8 cellular contexts compared by ENCODE assay signal in the genomic region with DNA sequence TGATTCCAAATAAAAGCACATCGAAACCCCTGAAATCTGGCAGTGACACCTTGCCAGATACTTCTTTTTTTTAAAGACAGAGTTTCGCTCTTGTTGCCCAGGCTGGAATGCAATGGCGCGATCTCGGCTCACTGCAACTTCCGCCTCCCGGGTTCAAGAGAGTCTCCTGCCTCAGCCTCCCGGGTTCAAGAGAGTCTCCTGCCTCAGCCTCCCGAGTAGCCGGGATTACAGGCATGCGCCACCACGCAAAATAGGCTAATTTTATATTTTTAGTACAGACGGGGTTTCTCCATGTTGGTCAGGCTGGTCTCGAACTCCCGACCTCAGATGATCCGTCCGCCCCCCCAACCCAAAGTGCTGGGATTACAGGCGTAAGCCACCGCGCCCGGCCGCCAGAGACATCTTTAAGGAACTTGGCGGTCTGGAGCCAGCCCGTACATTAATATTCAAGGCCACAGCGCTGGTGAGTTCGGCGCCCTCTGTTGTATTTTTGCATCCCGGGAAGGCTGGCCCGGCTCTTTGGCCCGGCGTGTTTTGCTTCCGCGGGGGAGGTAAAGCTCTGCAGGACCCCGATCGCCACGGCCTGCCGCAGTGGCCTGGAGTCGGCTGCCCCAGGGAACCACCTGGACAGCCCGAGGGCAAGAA. TPM values are rescaled to one million over a fixed set of nuclear protein-coding genes. Genes with fewer than 3 reads are reported as not detected.
DNase-seq lines count a peak whose midpoint lies in the region; ATAC-seq and TF ChIP-seq lines count a peak whose summit lies in the region.
"Not testable (repeated sequence)": the region's sequence is repeated elsewhere in the genome, so short reads cannot be mapped to it uniquely, and the experiment has no call there.

No MANE protein-coding gene starts in this region.

- not testable (repeated sequence) for H3K27ac ChIP-seq in ACC112 (ENCODE audit: low read depth, low read length); GM23338 (ENCODE audit: low read depth); iPS DF 6.9 (ENCODE audit: low read length)
- H3K27ac ChIP-seq in OCI-LY7 (ENCODE audit: low read depth, low read length, poor library complexity, severe bottlenecking) = peak overlapping the region; percentile 68
- peak overlapping the region; percentile 69 for H3K27ac ChIP-seq in muscle layer of duodenum (ENCODE audit: low read length)
- H3K27ac ChIP-seq in skin epidermis = peak overlapping the region in 19 of 21 experiments; percentile 50 to 92 (median 81)

- H3K27ac Mint-ChIP-seq in GM23338; activated naive CD8-positive, alpha-beta T cell treated with anti-CD3 and anti-CD28 coated beads, Interleukin-2, amount 50 U/mL, for 24 hours: not testable (repeated sequence)
- H3K27ac Mint-ChIP-seq in endothelial cell (ENCODE audit: unreplicated experiment) = peak overlapping the region; percentile 18

- not testable (repeated sequence) for H3K36me3 Mint-ChIP-seq in GM23338 (ENCODE audit: low read depth); activated naive CD8-positive, alpha-beta T cell treated with anti-CD3 and anti-CD28 coated beads, Interleukin-2, amount 50 U/mL, for 24 hours (ENCODE audit: low read depth); endothelial cell (ENCODE audit: low read depth, unreplicated experiment)

- not testable (repeated sequence) for BruUV-seq in OCI-LY7 (replicated peaks; lab: Mats Ljungman, UMichigan)

- H3K4me3 Mint-ChIP-seq in GM23338 (peak overlapping the region; percentile 74), endothelial cell (ENCODE audit: unreplicated experiment) (peak overlapping the region; percentile 89)
- peak overlapping the region; percentile 36 for H3K4me3 Mint-ChIP-seq in activated naive CD8-positive, alpha-beta T cell treated with anti-CD3 and anti-CD28 coated beads, Interleukin-2, amount 50 U/mL, for 24 hours

- no CpG with 5 or more reads among the region's 39 CpGs for WGBS in iPS DF 6.9 (ENCODE audit: insufficient coverage, insufficient read length)

- POLR2A ChIA-PET in OCI-LY7 (lab: Charles Lee) = interaction anchor here (1.0 to 2.0 kb wide), 7 partner anchors 10 to 27 kb away, joined by 3 to 7 read pairs (median 5); no protein-coding TSS in a partner anchor

- H3K9me3 ChIP-seq in OCI-LY7 (ENCODE audit: low read length); iPS DF 6.9 (ENCODE audit: control insufficient read depth, insufficient read depth, low read length); muscle layer of duodenum (ENCODE audit: control insufficient read depth in 1 of 2, low read length in 2 of 2): not testable (repeated sequence)

- intact Hi-C loops in OCI-LY7 (cut with micrococcal nuclease; ENCODE audit: unreplicated experiment) = loop anchor here (1.0 to 5.0 kb wide), 7 partner anchors 11 to 308 kb away; no protein-coding TSS in a partner anchor

- H3K27me3 ChIP-seq in ACC112 (ENCODE audit: insufficient read depth, low read length) (peaks cover 94% of the 10 kb centered on the region), GM23338 (ENCODE audit: insufficient read depth) (peaks cover 44% of the 10 kb centered on the region)
- H3K27me3 ChIP-seq in iPS DF 6.9 (ENCODE audit: control insufficient read depth, insufficient read depth, low read length); muscle layer of duodenum (ENCODE audit: low read depth, low read length): not testable (repeated sequence)

- peak overlapping the region; percentile 42 for H2AFZ ChIP-seq in ACC112 (ENCODE audit: low read length, unreplicated experiment)
- peak overlapping the region; percentile 98 for H2AFZ ChIP-seq in GM23338
- peak overlapping the region; percentile 58; the same call in 1 of the 2 replicates for H2AFZ ChIP-seq in OCI-LY7 (ENCODE audit: low read length)

- H3K4me2 ChIP-seq in GM23338 (peak overlapping the region; percentile 98), OCI-LY7 (ENCODE audit: low read length) (peak overlapping the region; percentile 85)

- DNase-seq in GM23338 (ENCODE audit: low spot score) (peak; percentile 73), OCI-LY7 (ENCODE audit: low spot score) (peak; percentile 75), endothelial cell (ENCODE audit: low spot score) (peak; percentile 36)
- not testable (repeated sequence) for DNase-seq in activated naive CD8-positive, alpha-beta T cell treated with anti-CD3 and anti-CD28 coated beads, Interleukin-2, amount 50 U/mL, for 24 hours; iPS DF 6.9 (ENCODE audit: low read depth, low spot score)

- TF ChIP-seq CTCF in GM23338 (conservative IDR thresholded peaks at IDR 0.05; ENCODE audit: low read depth in 2 of 2) (peak in 1 of 2 experiments; percentile 28; a peak in 1 of 4 replicates), OCI-LY7 (conservative IDR thresholded peaks at IDR 0.05; ENCODE audit: low read length) (peak; percentile 53)
- TF ChIP-seq CTCF in endothelial cell (IDR thresholded peaks at IDR 0.05; ENCODE audit: unreplicated experiment) = not testable (repeated sequence)

- H3K36me3 ChIP-seq in ACC112 (ENCODE audit: insufficient read depth, low read length); GM23338 (ENCODE audit: insufficient read depth); OCI-LY7 (ENCODE audit: insufficient read depth, low read length); iPS DF 6.9 (ENCODE audit: control insufficient read depth, insufficient read depth, low read length); muscle layer of duodenum (ENCODE audit: control insufficient read depth in 1 of 2, insufficient read depth in 2 of 2, low read length in 2 of 2): not testable (repeated sequence)

- not testable (repeated sequence) for H3K79me2 ChIP-seq in ACC112 (ENCODE audit: control insufficient read depth, insufficient read depth, low read length, unreplicated experiment)
- H3K79me2 ChIP-seq in GM23338 (replicated peaks; ENCODE audit: insufficient read depth) (peaks cover 18% of the 10 kb centered on the region), OCI-LY7 (ENCODE audit: insufficient read depth, low read depth, low read length) (peaks cover 23% of the 10 kb centered on the region)

- H3K4me3 ChIP-seq in ACC112 (ENCODE audit: low read depth, low read length) (peak overlapping the region; percentile 80), GM23338 (peak overlapping the region; percentile 85), OCI-LY7 (ENCODE audit: low read depth, low read length, poor library complexity, severe bottlenecking) (peak overlapping the region; percentile 81), iPS DF 6.9 (ENCODE audit: low read length) (peak overlapping the region; percentile 56), muscle layer of duodenum (ENCODE audit: low read depth in 1 of 2, low read length in 2 of 2) (peak overlapping the region; percentile 53 to 89), skin epidermis (peak overlapping the region; percentile 50 to 70 (median 60))

- not testable (repeated sequence) for H4K20me1 ChIP-seq in GM23338 (replicated peaks; ENCODE audit: insufficient read depth)
- peaks cover 12% of the 10 kb centered on the region for H4K20me1 ChIP-seq in OCI-LY7 (ENCODE audit: insufficient read depth, low read length)

- not testable (repeated sequence) for H3K9me3 Mint-ChIP-seq in GM23338; activated naive CD8-positive, alpha-beta T cell treated with anti-CD3 and anti-CD28 coated beads, Interleukin-2, amount 50 U/mL, for 24 hours; endothelial cell (ENCODE audit: unreplicated experiment)

- not testable (repeated sequence) for H3K9me2 ChIP-seq in GM23338 (ENCODE audit: insufficient read depth); OCI-LY7 (ENCODE audit: insufficient read depth, low read length)

- CTCF ChIA-PET in OCI-LY7 (lab: Charles Lee; ENCODE audit: unreplicated experiment) = interaction anchor here (0.6 kb wide), 1 partner anchor 129 kb away, joined by 5 read pairs; no protein-coding TSS in a partner anchor

- H3F3A ChIP-seq in GM23338 (replicated peaks; ENCODE audit: low read depth) = peaks cover 10% of the 10 kb centered on the region; the same call in 1 of the 2 replicates

- H3K4me1 Mint-ChIP-seq in GM23338 (peaks cover 24% of the 10 kb centered on the region), endothelial cell (ENCODE audit: unreplicated experiment) (peaks cover 52% of the 10 kb centered on the region)
- not testable (repeated sequence) for H3K4me1 Mint-ChIP-seq in activated naive CD8-positive, alpha-beta T cell treated with anti-CD3 and anti-CD28 coated beads, Interleukin-2, amount 50 U/mL, for 24 hours

- H3K27me3 Mint-ChIP-seq in GM23338 (ENCODE audit: insufficient read depth, low read depth, poor library complexity) = peaks cover 49% of the 10 kb centered on the region
- peaks cover 50% of the 10 kb centered on the region for H3K27me3 Mint-ChIP-seq in activated naive CD8-positive, alpha-beta T cell treated with anti-CD3 and anti-CD28 coated beads, Interleukin-2, amount 50 U/mL, for 24 hours
- H3K27me3 Mint-ChIP-seq in endothelial cell (ENCODE audit: unreplicated experiment) = peaks cover 10% of the 10 kb centered on the region

- H3K4me1 ChIP-seq in ACC112 (ENCODE audit: control insufficient read depth, insufficient read depth, low read length, unreplicated experiment); iPS DF 6.9 (ENCODE audit: control insufficient read depth, insufficient read depth, low read length): not testable (repeated sequence)
- H3K4me1 ChIP-seq in GM23338 (ENCODE audit: insufficient read depth) = peaks cover 12% of the 10 kb centered on the region
- peaks cover 37% of the 10 kb centered on the region for H3K4me1 ChIP-seq in OCI-LY7 (ENCODE audit: insufficient read depth, low read length, poor library complexity, severe bottlenecking)
- H3K4me1 ChIP-seq in muscle layer of duodenum (ENCODE audit: control insufficient read depth in 1 of 2, insufficient read depth in 2 of 2, low read length in 2 of 2) = peaks cover 11 to 37% of the 10 kb centered on the region in 2 donors

- ATAC-seq in GM23338 = peak; percentile 2
- ATAC-seq in activated naive CD8-positive, alpha-beta T cell treated with anti-CD3 and anti-CD28 coated beads, Interleukin-2, amount 50 U/mL, for 24 hours = not testable (repeated sequence)

RNA-seq across cellular contexts. Expression of gene CHST15, which starts 0.5 kb away (rescaled TPM):
- 10.9 and 11.2 TPM in 2 replicates for total RNA-seq in GM23338 (2014; rRNA removed; shearing (Covaris generic))
- polyA plus RNA-seq in GM23338 (2016; fragmentation: Nextera tagmentation; extraction: Ambion mirVana) = 2.6 and 2.7 TPM in 2 replicates
- total RNA-seq in OCI-LY7 (2014; rRNA removed; shearing (Covaris generic)) = 19.9 and 26.4 TPM in 2 replicates
- total RNA-seq in OCI-LY7 (2022) (14.7 and 19.2 TPM in 2 replicates), endothelial cell (ENCODE audit: unreplicated experiment) (148 TPM)

Comparison
In these comparisons a context has a peak if more than half of its experiments do, and no peak if none do; other contexts are left out.
1. H2AFZ ChIP-seq: peak in every context shown above with its lines; median percentile 98 in GM23338; 58 in OCI-LY7; 42 in ACC112.
2. H3K4me3 Mint-ChIP-seq: peak in every context shown above with its lines; median percentile 89 in endothelial cell; 74 in GM23338; 36 in activated naive CD8-positive, alpha-beta T cell treated with anti-CD3 and anti-CD28 coated beads, Interleukin-2, amount 50 U/mL, for 24 hours.